Comparison of ENCODE assay signal across 1 cellular context in the genomic region with DNA sequence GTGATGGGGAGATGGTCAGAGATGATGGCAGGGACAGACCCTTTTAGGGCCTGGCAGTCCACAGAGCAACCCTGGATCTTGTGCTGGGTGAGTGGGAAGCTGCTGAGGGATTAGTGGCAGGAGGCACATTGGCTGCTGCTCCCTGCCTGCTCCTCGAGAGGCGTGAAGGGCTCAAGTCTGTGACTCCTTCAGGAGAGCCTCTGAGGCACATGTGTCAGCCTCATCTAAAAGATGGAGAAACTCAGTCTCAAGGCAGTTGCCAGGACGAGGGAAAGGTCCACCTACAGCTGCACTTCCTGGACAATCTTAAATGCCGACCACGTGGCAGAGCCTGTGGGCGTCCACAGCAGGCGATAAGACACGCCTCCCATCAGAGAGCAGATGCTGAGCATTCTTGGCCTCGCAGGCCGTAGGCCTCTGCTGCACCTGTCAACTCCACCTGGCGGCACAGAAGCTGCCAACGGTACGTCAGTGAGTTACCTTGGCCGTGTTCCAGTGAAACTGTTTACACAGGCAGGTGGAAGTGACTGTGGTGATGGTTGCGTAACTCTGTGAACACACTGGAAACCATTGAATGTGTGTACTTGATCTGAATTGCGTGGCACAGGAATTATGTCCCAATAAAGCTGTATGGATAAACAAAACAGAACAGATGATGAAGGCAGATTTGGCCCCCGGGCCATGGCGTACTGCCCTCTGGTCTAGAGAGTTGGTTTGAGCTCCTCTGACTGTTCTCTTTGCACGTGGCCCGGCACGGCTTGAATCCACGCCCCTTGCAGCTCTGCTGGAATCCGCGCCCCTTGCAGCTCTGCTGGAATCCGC.
TF ChIP-seq lines count a peak whose summit lies in the region.

No MANE protein-coding gene starts in this region.

TF ChIP-seq in A549, 52 proteins besides CTCF, POLR2A, EP300 and RAD21 (continued from another document):
- TF ChIP-seq, protein P1, sequence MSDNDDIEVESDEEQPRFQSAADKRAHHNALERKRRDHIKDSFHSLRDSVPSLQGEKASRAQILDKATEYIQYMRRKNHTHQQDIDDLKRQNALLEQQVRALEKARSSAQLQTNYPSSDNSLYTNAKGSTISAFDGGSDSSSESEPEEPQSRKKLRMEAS (IDR thresholded peaks at IDR 0.05), result peak; percentile 41; the same call in 1 of the 2 replicates
- TF ChIP-seq CHD4 (IDR thresholded peaks at IDR 0.05; ENCODE audit: borderline replicate concordance), result no peak
- TF ChIP-seq CHD2 (IDR thresholded peaks at IDR 0.05; ENCODE audit: low read length, partially characterized antibody), result no peak
- TF ChIP-seq TP53 (CRISPR knock-in tag; IDR thresholded peaks at IDR 0.05), result no peak
- no peak for TF ChIP-seq FOXS1 (CRISPR knock-in tag; IDR thresholded peaks at IDR 0.05)
- no peak for TF ChIP-seq HOXA7 (CRISPR knock-in tag; IDR thresholded peaks at IDR 0.05)
- peak; percentile 93 to 95 for TF ChIP-seq CEBPB (IDR thresholded peaks at IDR 0.05)
